In the genomic region with DNA sequence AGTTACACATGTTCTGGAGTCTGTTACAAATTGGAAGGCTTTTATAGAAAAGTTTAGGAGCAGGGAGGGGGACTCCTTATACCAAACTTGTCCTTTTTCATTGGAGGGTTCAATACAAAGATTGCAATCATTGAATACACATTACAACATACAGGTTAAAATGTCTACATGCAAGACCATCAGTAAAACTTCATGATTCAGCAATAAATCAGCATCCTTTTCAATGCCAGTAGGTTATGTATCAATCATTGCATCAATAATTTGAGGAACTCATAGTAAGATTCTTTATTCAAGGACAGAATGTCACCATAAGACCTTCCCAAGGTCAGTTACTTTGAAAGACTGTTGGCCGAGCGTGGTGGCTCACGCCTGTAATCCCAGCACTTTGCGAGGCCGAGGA, we compare ENCODE assay signal across 2 cellular contexts.
TF ChIP-seq lines count a peak whose summit lies in the region.

No MANE protein-coding gene starts in this region.

TF ChIP-seq in HepG2, 621 proteins besides CTCF, POLR2A, EP300 and RAD21:
- TF ChIP-seq PHF20 (CRISPR knock-in tag; IDR thresholded peaks at IDR 0.05), result no peak
- TF ChIP-seq SMARCC2 (IDR thresholded peaks at IDR 0.05), result no peak
- TF ChIP-seq ZNF850 (CRISPR knock-in tag; conservative IDR thresholded peaks at IDR 0.05), result no peak
- no peak for TF ChIP-seq GTF2F1 (IDR thresholded peaks at IDR 0.05; ENCODE audit: low read length)
- TF ChIP-seq, protein P1, sequence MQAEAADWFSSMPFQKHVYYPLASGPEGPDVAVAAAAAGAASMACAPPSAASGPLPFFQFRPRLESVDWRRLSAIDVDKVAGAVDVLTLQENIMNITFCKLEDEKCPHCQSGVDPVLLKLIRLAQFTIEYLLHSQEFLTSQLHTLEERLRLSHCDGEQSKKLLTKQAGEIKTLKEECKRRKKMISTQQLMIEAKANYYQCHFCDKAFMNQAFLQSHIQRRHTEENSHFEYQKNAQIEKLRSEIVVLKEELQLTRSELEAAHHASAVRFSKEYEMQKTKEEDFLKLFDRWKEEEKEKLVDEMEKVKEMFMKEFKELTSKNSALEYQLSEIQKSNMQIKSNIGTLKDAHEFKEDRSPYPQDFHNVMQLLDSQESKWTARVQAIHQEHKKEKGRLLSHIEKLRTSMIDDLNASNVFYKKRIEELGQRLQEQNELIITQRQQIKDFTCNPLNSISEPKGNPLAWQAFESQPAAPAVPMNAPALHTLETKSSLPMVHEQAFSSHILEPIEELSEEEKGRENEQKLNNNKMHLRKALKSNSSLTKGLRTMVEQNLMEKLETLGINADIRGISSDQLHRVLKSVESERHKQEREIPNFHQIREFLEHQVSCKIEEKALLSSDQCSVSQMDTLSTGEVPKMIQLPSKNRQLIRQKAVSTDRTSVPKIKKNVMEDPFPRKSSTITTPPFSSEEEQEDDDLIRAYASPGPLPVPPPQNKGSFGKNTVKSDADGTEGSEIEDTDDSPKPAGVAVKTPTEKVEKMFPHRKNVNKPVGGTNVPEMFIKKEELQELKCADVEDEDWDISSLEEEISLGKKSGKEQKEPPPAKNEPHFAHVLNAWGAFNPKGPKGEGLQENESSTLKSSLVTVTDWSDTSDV (CRISPR knock-in tag; IDR thresholded peaks at IDR 0.05), result no peak
- TF ChIP-seq MAFF (IDR thresholded peaks at IDR 0.05; ENCODE audit: low read depth, low read length), result peak; percentile 93
- TF ChIP-seq, protein P2, sequence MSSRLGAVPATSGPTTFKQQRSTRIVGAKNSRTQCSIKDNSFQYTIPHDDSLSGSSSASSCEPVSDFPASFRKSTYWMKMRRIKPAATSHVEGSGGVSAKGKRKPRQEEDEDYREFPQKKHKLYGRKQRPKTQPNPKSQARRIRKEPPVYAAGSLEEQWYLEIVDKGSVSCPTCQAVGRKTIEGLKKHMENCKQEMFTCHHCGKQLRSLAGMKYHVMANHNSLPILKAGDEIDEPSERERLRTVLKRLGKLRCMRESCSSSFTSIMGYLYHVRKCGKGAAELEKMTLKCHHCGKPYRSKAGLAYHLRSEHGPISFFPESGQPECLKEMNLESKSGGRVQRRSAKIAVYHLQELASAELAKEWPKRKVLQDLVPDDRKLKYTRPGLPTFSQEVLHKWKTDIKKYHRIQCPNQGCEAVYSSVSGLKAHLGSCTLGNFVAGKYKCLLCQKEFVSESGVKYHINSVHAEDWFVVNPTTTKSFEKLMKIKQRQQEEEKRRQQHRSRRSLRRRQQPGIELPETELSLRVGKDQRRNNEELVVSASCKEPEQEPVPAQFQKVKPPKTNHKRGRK (CRISPR knock-in tag; IDR thresholded peaks at IDR 0.05), result no peak
- TF ChIP-seq MAFK (conservative IDR thresholded peaks at IDR 0.05 in 1 of 2, IDR thresholded peaks at IDR 0.05 in 1 of 2; ENCODE audit: low read length in 2 of 2), result peak; percentile 89 to 94
- TF ChIP-seq SALL2 (CRISPR knock-in tag; IDR thresholded peaks at IDR 0.05), result no peak
- TF ChIP-seq, protein P3, sequence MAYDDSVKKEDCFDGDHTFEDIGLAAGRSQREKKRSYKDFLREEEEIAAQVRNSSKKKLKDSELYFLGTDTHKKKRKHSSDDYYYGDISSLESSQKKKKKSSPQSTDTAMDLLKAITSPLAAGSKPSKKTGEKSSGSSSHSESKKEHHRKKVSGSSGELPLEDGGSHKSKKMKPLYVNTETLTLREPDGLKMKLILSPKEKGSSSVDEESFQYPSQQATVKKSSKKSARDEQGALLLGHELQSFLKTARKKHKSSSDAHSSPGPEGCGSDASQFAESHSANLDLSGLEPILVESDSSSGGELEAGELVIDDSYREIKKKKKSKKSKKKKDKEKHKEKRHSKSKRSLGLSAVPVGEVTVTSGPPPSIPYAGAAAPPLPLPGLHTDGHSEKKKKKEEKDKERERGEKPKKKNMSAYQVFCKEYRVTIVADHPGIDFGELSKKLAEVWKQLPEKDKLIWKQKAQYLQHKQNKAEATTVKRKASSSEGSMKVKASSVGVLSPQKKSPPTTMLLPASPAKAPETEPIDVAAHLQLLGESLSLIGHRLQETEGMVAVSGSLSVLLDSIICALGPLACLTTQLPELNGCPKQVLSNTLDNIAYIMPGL (CRISPR knock-in tag; IDR thresholded peaks at IDR 0.05; ENCODE audit: borderline replicate concordance in 1 of 2, low read depth in 1 of 2), result no peak
- TF ChIP-seq ZNF547 (CRISPR knock-in tag; IDR thresholded peaks at IDR 0.05), result no peak
- no peak for TF ChIP-seq TP53 (CRISPR knock-in tag; conservative IDR thresholded peaks at IDR 0.05)

TF ChIP-seq in K562, 482 proteins besides CTCF, POLR2A, EP300 and RAD21 (continues in another document):
- TF ChIP-seq MAFG (tag; conservative IDR thresholded peaks at IDR 0.05) (peak; percentile 61), CCNT2 (IDR thresholded peaks at IDR 0.05; ENCODE audit: borderline replicate concordance, extremely low read depth, insufficient read length, low read depth, low read length) (no peak), DMBX1 (CRISPR knock-in tag; IDR thresholded peaks at IDR 0.05; ENCODE audit: borderline replicate concordance) (no peak), DNMT1 (IDR thresholded peaks at IDR 0.05) (no peak), ZNF316 (IDR thresholded peaks at IDR 0.05) (peak; percentile 71), RNF219 (CRISPR knock-in tag; IDR thresholded peaks at IDR 0.05) (no peak), E2F8 (IDR thresholded peaks at IDR 0.05; ENCODE audit: low read depth, partially characterized antibody) (no peak), ZNF143 (CRISPR knock-in tag; IDR thresholded peaks at IDR 0.05) (no peak), ARID2 (IDR thresholded peaks at IDR 0.05) (no peak), PREB (CRISPR knock-in tag; IDR thresholded peaks at IDR 0.05) (no peak), CBX8 (IDR thresholded peaks at IDR 0.05; ENCODE audit: borderline replicate concordance, extremely low read depth, low read depth, low read length, poor library complexity, severe bottlenecking) (no peak), USF1 (CRISPR knock-in tag; IDR thresholded peaks at IDR 0.05) (no peak), SP2 (IDR thresholded peaks at IDR 0.05; ENCODE audit: extremely low read depth, low read depth, low read length, poor library complexity, severe bottlenecking) (no peak), TEAD2 (tag; IDR thresholded peaks at IDR 0.05) (no peak), HDGF (IDR thresholded peaks at IDR 0.05) (no peak), ZNF609 (CRISPR knock-in tag; IDR thresholded peaks at IDR 0.05; ENCODE audit: borderline replicate concordance) (no peak), ATF1 (CRISPR knock-in tag; IDR thresholded peaks at IDR 0.05) (no peak), ATF1 (tag; IDR thresholded peaks at IDR 0.05) (no peak)
- TF ChIP-seq, protein P4, sequence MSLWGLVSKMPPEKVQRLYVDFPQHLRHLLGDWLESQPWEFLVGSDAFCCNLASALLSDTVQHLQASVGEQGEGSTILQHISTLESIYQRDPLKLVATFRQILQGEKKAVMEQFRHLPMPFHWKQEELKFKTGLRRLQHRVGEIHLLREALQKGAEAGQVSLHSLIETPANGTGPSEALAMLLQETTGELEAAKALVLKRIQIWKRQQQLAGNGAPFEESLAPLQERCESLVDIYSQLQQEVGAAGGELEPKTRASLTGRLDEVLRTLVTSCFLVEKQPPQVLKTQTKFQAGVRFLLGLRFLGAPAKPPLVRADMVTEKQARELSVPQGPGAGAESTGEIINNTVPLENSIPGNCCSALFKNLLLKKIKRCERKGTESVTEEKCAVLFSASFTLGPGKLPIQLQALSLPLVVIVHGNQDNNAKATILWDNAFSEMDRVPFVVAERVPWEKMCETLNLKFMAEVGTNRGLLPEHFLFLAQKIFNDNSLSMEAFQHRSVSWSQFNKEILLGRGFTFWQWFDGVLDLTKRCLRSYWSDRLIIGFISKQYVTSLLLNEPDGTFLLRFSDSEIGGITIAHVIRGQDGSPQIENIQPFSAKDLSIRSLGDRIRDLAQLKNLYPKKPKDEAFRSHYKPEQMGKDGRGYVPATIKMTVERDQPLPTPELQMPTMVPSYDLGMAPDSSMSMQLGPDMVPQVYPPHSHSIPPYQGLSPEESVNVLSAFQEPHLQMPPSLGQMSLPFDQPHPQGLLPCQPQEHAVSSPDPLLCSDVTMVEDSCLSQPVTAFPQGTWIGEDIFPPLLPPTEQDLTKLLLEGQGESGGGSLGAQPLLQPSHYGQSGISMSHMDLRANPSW (CRISPR knock-in tag; IDR thresholded peaks at IDR 0.05), result no peak
